21 cellular contexts compared by ENCODE assay signal in genomic region chr17:68812876-68813584, GRCh38.
A peak's percentile ranks its signal among the peaks of the same experiment; 100 is the strongest.
DNase-seq lines count a peak whose midpoint lies in the region; ATAC-seq and TF ChIP-seq lines count a peak whose summit lies in the region.
"Had no signal": no experiment of that assay in that cellular context is flagged by ENCODE, and none has a peak within 500 bp of the region (broad histone marks: within the 10 kb centered on the region; RNA-seq: fewer than 3 reads in every experiment).

No MANE protein-coding gene starts in this region.

- H3K79me2 ChIP-seq in smooth muscle cell (ENCODE audit: low read depth), result no peaks in the 10 kb centered on the region

- H3F3A ChIP-seq in smooth muscle cell (ENCODE audit: low read depth), result no peaks in the 10 kb centered on the region

- peaks cover 4% of the 10 kb centered on the region; the same call in 1 of the 2 replicates for H3K27me3 Mint-ChIP-seq in HFFc6 (ENCODE audit: insufficient read depth)

- H3K4me3 ChIP-seq in HEK293 (ENCODE audit: low read depth, low read length), result no peak overlapping the region
- peak overlapping the region; percentile 44 for H3K4me3 ChIP-seq in SK-N-MC
- no peak overlapping the region for H3K4me3 ChIP-seq in fibroblast of the aortic adventitia (ENCODE audit: low read depth, low read length)
- H3K4me3 ChIP-seq in smooth muscle cell, result no peak overlapping the region
- H3K4me3 ChIP-seq in effector memory CD4-positive, alpha-beta T cell (ENCODE audit: insufficient read depth, low read depth, low read length, poor library complexity, severe bottlenecking), result no peak overlapping the region
- H3K4me3 ChIP-seq: BLaER1, MG63, skin epidermis had no signal

- no peak overlapping the region for H3K4me3 Mint-ChIP-seq in HFFc6
- H3K4me3 Mint-ChIP-seq: activated CD8-positive, alpha-beta T cell treated with anti-CD3 and anti-CD28 coated beads, Interleukin-2, amount 10 ng/mL, durations not matched to agents 7 days and 5 days; activated T-cell treated with anti-CD3 and anti-CD28 coated beads, Interleukin-2, amount 50 U/mL, for 4 hours; naive B cell had no signal

- H3K27ac ChIP-seq in HEK293 (ENCODE audit: extremely low read depth, low read depth, low read length) (no peak overlapping the region), SK-N-MC (peak overlapping the region; percentile 49; the same call in 1 of the 2 replicates), smooth muscle cell (ENCODE audit: low read depth) (no peak overlapping the region)
- no peak overlapping the region for H3K27ac ChIP-seq in effector memory CD4-positive, alpha-beta T cell (ENCODE audit: insufficient read depth, low read length, poor library complexity, severe bottlenecking)
- H3K27ac ChIP-seq: BLaER1 had no signal

- no peaks in the 10 kb centered on the region for H3K36me3 ChIP-seq in HEK293 (ENCODE audit: control insufficient read depth in 2 of 2, insufficient read depth in 1 of 2, low read length in 2 of 2)
- no peaks in the 10 kb centered on the region for H3K36me3 ChIP-seq in SK-N-MC (ENCODE audit: insufficient read depth, low read length)
- H3K36me3 ChIP-seq in smooth muscle cell (ENCODE audit: low read depth), result no peaks in the 10 kb centered on the region
- H3K36me3 ChIP-seq in effector memory CD4-positive, alpha-beta T cell (ENCODE audit: control insufficient read depth, insufficient read depth, low read length), result no peaks in the 10 kb centered on the region
- H3K36me3 ChIP-seq: BLaER1, MG63 had no signal

- no peak overlapping the region for H3K9ac ChIP-seq in SK-N-MC (ENCODE audit: insufficient read length)
- no peak overlapping the region for H3K9ac ChIP-seq in smooth muscle cell (ENCODE audit: low read depth)
- H3K9ac ChIP-seq: BLaER1 had no signal

- no peaks in the 10 kb centered on the region for H4K20me1 ChIP-seq in smooth muscle cell (ENCODE audit: low read depth)
- H4K20me1 ChIP-seq: BLaER1 had no signal

- peak overlapping the region; percentile 18 for H3K4me2 ChIP-seq in smooth muscle cell
- H3K4me2 ChIP-seq: BLaER1 had no signal

- WGBS in smooth muscle cell (ENCODE audit: low lambda C conversion rate), result 53% methylated on average over 1 of the region's 1 CpG

- POLR2A ChIA-PET in HEK293 (lab: Yijun Ruan, JAX), result no interaction called here

- H3K4me1 ChIP-seq in HEK293 (ENCODE audit: control insufficient read depth, insufficient read depth, low read length) (no peaks in the 10 kb centered on the region), smooth muscle cell (ENCODE audit: low read depth) (peaks cover 4% of the 10 kb centered on the region)
- no peaks in the 10 kb centered on the region for H3K4me1 ChIP-seq in effector memory CD4-positive, alpha-beta T cell (ENCODE audit: control insufficient read depth, insufficient read depth, low read length, poor library complexity, severe bottlenecking)
- H3K4me1 ChIP-seq: BLaER1 had no signal

- H3K9me3 Mint-ChIP-seq in HFFc6, result no peaks in the 10 kb centered on the region; the same call in 1 of the 2 replicates

- CTCF ChIA-PET in HEK293 (lab: Yijun Ruan, JAX), result interaction anchor here (0.7 to 1.0 kb wide), 2 partner anchors 41 to 376 kb away, joined by 3 read pairs; no protein-coding TSS in a partner anchor

- no peaks in the 10 kb centered on the region; the same call in 1 of the 2 replicates for H3K4me1 Mint-ChIP-seq in HFFc6 (ENCODE audit: low read depth)
- H3K4me1 Mint-ChIP-seq: naive B cell had no signal

- peak overlapping the region; percentile 27 for H2AFZ ChIP-seq in smooth muscle cell (ENCODE audit: low read depth)

- no peaks in the 10 kb centered on the region for H3K36me3 Mint-ChIP-seq in HFFc6 (ENCODE audit: low read depth)
- H3K36me3 Mint-ChIP-seq: naive B cell had no signal

- H3K27ac Mint-ChIP-seq in HFFc6, result no peak overlapping the region
- H3K27ac Mint-ChIP-seq: activated CD8-positive, alpha-beta T cell treated with anti-CD3 and anti-CD28 coated beads, Interleukin-2, amount 10 ng/mL, durations not matched to agents 7 days and 5 days; naive B cell had no signal

- H3K9me3 ChIP-seq in HEK293 (ENCODE audit: control insufficient read depth, insufficient read depth, low read depth, low read length), result no peaks in the 10 kb centered on the region
- 0 out of 2 replicates have a peak, but pooled peaks cover 4% of the 10 kb centered on the region for H3K9me3 ChIP-seq in SK-N-MC (ENCODE audit: low read depth, low read length)
- H3K9me3 ChIP-seq in smooth muscle cell (replicated peaks; ENCODE audit: low read depth), result no peaks in the 10 kb centered on the region
- H3K9me3 ChIP-seq in effector memory CD4-positive, alpha-beta T cell (ENCODE audit: control insufficient read depth, low read length), result peaks cover 4% of the 10 kb centered on the region

- no peak for ATAC-seq in GM21737 (IDR thresholded peaks at IDR 0.05; ENCODE audit: unreplicated experiment)
- ATAC-seq: activated CD8-positive, alpha-beta T cell treated with anti-CD3 and anti-CD28 coated beads, Interleukin-2, amount 10 ng/mL, durations not matched to agents 7 days and 5 days; activated T-cell treated with anti-CD3 and anti-CD28 coated beads, Interleukin-2, amount 50 U/mL, for 4 hours had no signal

- TF ChIP-seq CTCF in HEK293 (tag by site-specific recombination; IDR thresholded peaks at IDR 0.05) (no peak), fibroblast of the aortic adventitia (IDR thresholded peaks at IDR 0.05; ENCODE audit: insufficient read depth, low read length) (no peak), smooth muscle cell (IDR thresholded peaks at IDR 0.05; ENCODE audit: borderline replicate concordance, insufficient read depth, poor library complexity, severe bottlenecking) (no peak), HFFc6 (IDR thresholded peaks at IDR 0.05) (no peak)

- peak; percentile 95 for DNase-seq in SK-N-MC (ENCODE audit: low read depth, low spot score)
- DNase-seq in fibroblast of the aortic adventitia (ENCODE audit: low read depth), result peak; percentile 62
- DNase-seq in smooth muscle cell (lab: John Stamatoyannopoulos, UW; ENCODE audit: unreplicated experiment), result no peak
- no peak for DNase-seq in effector memory CD4-positive, alpha-beta T cell
- no peak for DNase-seq in HFFc6
- DNase-seq: activated CD4-positive, CD25-positive, alpha-beta regulatory T cell; activated CD8-positive, alpha-beta T cell treated with anti-CD3 and anti-CD28 coated beads, Interleukin-2, amount 10 ng/mL, durations not matched to agents 7 days and 5 days; activated naive CD4-positive, alpha-beta T cell treated with anti-CD3 and anti-CD28 coated beads, Interleukin-2, amount 50 U/mL, for 16 hours; activated T-cell treated with anti-CD3 and anti-CD28 coated beads, Interleukin-2, amount 50 U/mL, for 4 hours; cortex of kidney; GF-D8; glutamatergic neuron; MG63; naive B cell; NCI-H1694; SHP77 treated with DMSO at 0.1 percent for 48 hours; stimulated activated CD4-positive, alpha-beta T cell treated with anti-CD3 and anti-CD28 coated beads, Interleukin-4, amount 100 ng/mL, for 4 hours had no signal

- peaks cover 11% of the 10 kb centered on the region for H3K27me3 ChIP-seq in smooth muscle cell (ENCODE audit: low read depth)
- H3K27me3 ChIP-seq in effector memory CD4-positive, alpha-beta T cell (replicated peaks; ENCODE audit: control insufficient read depth, insufficient read depth, low read length, poor library complexity, severe bottlenecking), result no peaks in the 10 kb centered on the region
- H3K27me3 ChIP-seq: BLaER1, MG63 had no signal

TF ChIP-seq in HEK293, 187 proteins besides CTCF, POLR2A, EP300 and RAD21:
- TF ChIP-seq FEZF1 (tag by site-specific recombination; IDR thresholded peaks at IDR 0.05), result peak; percentile 81
- TF ChIP-seq BCL6B (tag by site-specific recombination; IDR thresholded peaks at IDR 0.05), result peak; percentile 74
- TF ChIP-seq ZNF211 (tag by site-specific recombination; IDR thresholded peaks at IDR 0.05; ENCODE audit: low read depth), result no peak
- TF ChIP-seq TCF7L2 (IDR thresholded peaks at IDR 0.05; ENCODE audit: borderline replicate concordance, low read depth, low read length), result peak; percentile 87
- no peak for TF ChIP-seq ZNF398 (tag by site-specific recombination; IDR thresholded peaks at IDR 0.05)
- peak; percentile 88 for TF ChIP-seq ZIC2 (tag by site-specific recombination; IDR thresholded peaks at IDR 0.05)
- TF ChIP-seq ZXDB (tag by site-specific recombination; IDR thresholded peaks at IDR 0.05), result peak; percentile 28; the same call in 1 of the 2 replicates
- TF ChIP-seq TRIM28 (IDR thresholded peaks at IDR 0.05; ENCODE audit: borderline replicate concordance, low read length), result 0 out of 2 replicates have a peak, but pooled peaks have one; percentile 1
- TF ChIP-seq OSR2 (tag by site-specific recombination; IDR thresholded peaks at IDR 0.05), result peak; percentile 22; the same call in 1 of the 2 replicates
- TF ChIP-seq ZNF274 (IDR thresholded peaks at IDR 0.05; ENCODE audit: low read length), result no peak
- no peak for TF ChIP-seq ZNF274 (tag by site-specific recombination; IDR thresholded peaks at IDR 0.05; ENCODE audit: borderline replicate concordance)

Comparison
In these comparisons a context has a peak if more than half of its experiments do, and no peak if none do; other contexts are left out.
1. DNase-seq: peak in SK-N-MC (single experiment) and fibroblast of the aortic adventitia (single experiment); none in smooth muscle cell (single experiment), effector memory CD4-positive, alpha-beta T cell (0 of 3) and HFFc6 (single experiment).